ENCODE assay signal across 8 cellular contexts in genomic region chr19:11293468-11294389, GRCh38. TPM values are rescaled to one million over a fixed set of nuclear protein-coding genes. Genes with fewer than 3 reads are reported as not detected.
A peak's percentile ranks its signal among the peaks of the same experiment; 100 is the strongest.
DNase-seq lines count a peak whose midpoint lies in the region; ATAC-seq and TF ChIP-seq lines count a peak whose summit lies in the region.

No MANE protein-coding gene starts in this region.

- ATAC-seq in HG03342 (IDR thresholded peaks at IDR 0.05; ENCODE audit: unreplicated experiment) (peak; percentile 49), HG03571 (IDR thresholded peaks at IDR 0.05; ENCODE audit: unreplicated experiment) (no peak)

- intact Hi-C loops in lower leg skin (cut with DNase I; ENCODE audit: low total_unique reads): no loop called here

- no peak overlapping the region for H3K4me3 ChIP-seq in lower leg skin (ENCODE audit: low read depth, poor library complexity, severe bottlenecking)

- 2% methylated on average over 40 to 41 of the region's 41 CpGs for WGBS in lower leg skin, 2 donors

- no peak for TF ChIP-seq POLR2A in lower leg skin (IDR thresholded peaks at IDR 0.05)

- peak; percentile 76 for DNase-seq in DMS 273 treated with DMSO at 0.1 percent for 48 hours (lab: John Stamatoyannopoulos, UW)
- DNase-seq in NCI-H748 (lab: John Stamatoyannopoulos, UW; ENCODE audit: unreplicated experiment): peak; percentile 79
- peak; percentile 73 to 78 for DNase-seq in activated CD4-positive, alpha-beta T cell treated with anti-CD3 and anti-CD28 coated beads, Interleukin-2, amount 50 U/mL, for 24 hours (ENCODE audit: low read depth in 1 of 2, low spot score in 1 of 2)
- DNase-seq in dermis blood vessel endothelial cell: peak; percentile 96
- DNase-seq in lower leg skin (ENCODE audit: low spot score in 2 of 2): peak; percentile 95 to 99
- DNase-seq in stimulated activated CD4-positive, alpha-beta T cell treated with anti-CD3 and anti-CD28 coated beads, Interleukin-4, amount 100 ng/mL, for 24 hours: peak; percentile 83

- TF ChIP-seq CTCF in lower leg skin (IDR thresholded peaks at IDR 0.05): peak in 1 of 3 donors; percentile 97

RNA-seq across cellular contexts. Expression of gene TSPAN16, which starts 2.2 kb away (rescaled TPM):
- total RNA-seq in dermis blood vessel endothelial cell (not detected in 2 replicates), lower leg skin (not detected)

RNA-seq across cellular contexts. Expression of gene DOCK6, which starts 31.4 kb away (rescaled TPM):
- 95.3 and 184 TPM in 2 replicates for total RNA-seq in dermis blood vessel endothelial cell
- 100 to 1,000 TPM in 1 of 4 donors, 10 to 100 TPM in 3; 63.4 to 102 (median 65.6) TPM for total RNA-seq in lower leg skin

RNA-seq across cellular contexts. Expression of gene RAB3D, which starts 45.7 kb away (rescaled TPM):
- total RNA-seq in dermis blood vessel endothelial cell (55.6 and 65.0 TPM in 2 replicates), lower leg skin (100 to 1,000 TPM in 2 of 4 donors, 10 to 100 TPM in 2; 88.6 to 107 (median 98.0) TPM)

RNA-seq across cellular contexts. Expression of gene TMEM205, which starts 52.3 kb away (rescaled TPM):
- 105 and 267 TPM in 2 replicates for total RNA-seq in dermis blood vessel endothelial cell
- total RNA-seq in lower leg skin: 100 to 1,000 TPM; 177 to 222 (median 208) TPM

RNA-seq across cellular contexts. Expression of gene CCDC159, which starts 52.6 kb away (rescaled TPM):
- total RNA-seq in dermis blood vessel endothelial cell: 7.8 and 10.4 TPM in 2 replicates
- 10 to 100 TPM in 2 of 4 donors, 1 to 10 TPM in 2; 8.4 to 20.1 (median 10.4) TPM for total RNA-seq in lower leg skin
